ENCODE assay signal across 21 cellular contexts in genomic region chr19:29819986-29820385, GRCh38.
"Had no signal": no experiment of that assay in that cellular context is flagged by ENCODE, and none has a peak within 500 bp of the region (broad histone marks: within the 10 kb centered on the region; RNA-seq: fewer than 3 reads in every experiment).

No MANE protein-coding gene starts in this region.

- H3K79me2 ChIP-seq: hepatocyte had no signal

- H3K36me3 ChIP-seq: right atrium auricular region, vagina had no signal

- H3K9me3 ChIP-seq: gastroesophageal sphincter, right atrium auricular region, tibial nerve, vagina had no signal

- H3K4me3 ChIP-seq: gastroesophageal sphincter, hepatocyte, right atrium auricular region, tibial nerve, vagina had no signal

- H3K27me3 ChIP-seq: gastroesophageal sphincter, hepatocyte, right atrium auricular region, tibial nerve, vagina had no signal

- H3K4me2 ChIP-seq: hepatocyte had no signal

- H3K27ac ChIP-seq: epithelial cell of prostate, gastroesophageal sphincter, hepatocyte, right atrium auricular region, tibial nerve, vagina, VCaP had no signal

- H3K4me1 ChIP-seq: gastroesophageal sphincter, right atrium auricular region, tibial nerve, vagina had no signal

- ATAC-seq: gastroesophageal sphincter; naive thymus-derived CD4-positive, alpha-beta T cell had no signal

- DNase-seq: activated CD4-positive, alpha-beta T cell treated with anti-CD3 and anti-CD28 coated beads for 4 hours; activated CD4-positive, alpha-beta T cell treated with anti-CD3 and anti-CD28 coated beads, Interleukin-2, amount 50 U/mL, for 4 hours; activated effector memory CD4-positive, alpha-beta T cell treated with Interleukin-2 at 50 U/mL for 16 hours; activated naive CD4-positive, alpha-beta T cell treated with anti-CD3 and anti-CD28 coated beads for 36 hours; amygdala; central memory CD4-positive, alpha-beta T cell; dermis blood vessel endothelial cell; effector CD4-positive, alpha-beta T cell; midbrain; naive thymus-derived CD4-positive, alpha-beta T cell; occipital lobe; stimulated activated CD4-positive, alpha-beta T cell treated with anti-CD3 and anti-CD28 coated beads, Interleukin-2, amount 100 ng/mL, for 48 hours; stimulated activated naive CD4-positive, alpha-beta T cell treated with Interleukin-2 at 50 U/mL for 16 hours; T-helper 9 cell had no signal

- H2AFZ ChIP-seq: hepatocyte had no signal
